In the genomic region with DNA sequence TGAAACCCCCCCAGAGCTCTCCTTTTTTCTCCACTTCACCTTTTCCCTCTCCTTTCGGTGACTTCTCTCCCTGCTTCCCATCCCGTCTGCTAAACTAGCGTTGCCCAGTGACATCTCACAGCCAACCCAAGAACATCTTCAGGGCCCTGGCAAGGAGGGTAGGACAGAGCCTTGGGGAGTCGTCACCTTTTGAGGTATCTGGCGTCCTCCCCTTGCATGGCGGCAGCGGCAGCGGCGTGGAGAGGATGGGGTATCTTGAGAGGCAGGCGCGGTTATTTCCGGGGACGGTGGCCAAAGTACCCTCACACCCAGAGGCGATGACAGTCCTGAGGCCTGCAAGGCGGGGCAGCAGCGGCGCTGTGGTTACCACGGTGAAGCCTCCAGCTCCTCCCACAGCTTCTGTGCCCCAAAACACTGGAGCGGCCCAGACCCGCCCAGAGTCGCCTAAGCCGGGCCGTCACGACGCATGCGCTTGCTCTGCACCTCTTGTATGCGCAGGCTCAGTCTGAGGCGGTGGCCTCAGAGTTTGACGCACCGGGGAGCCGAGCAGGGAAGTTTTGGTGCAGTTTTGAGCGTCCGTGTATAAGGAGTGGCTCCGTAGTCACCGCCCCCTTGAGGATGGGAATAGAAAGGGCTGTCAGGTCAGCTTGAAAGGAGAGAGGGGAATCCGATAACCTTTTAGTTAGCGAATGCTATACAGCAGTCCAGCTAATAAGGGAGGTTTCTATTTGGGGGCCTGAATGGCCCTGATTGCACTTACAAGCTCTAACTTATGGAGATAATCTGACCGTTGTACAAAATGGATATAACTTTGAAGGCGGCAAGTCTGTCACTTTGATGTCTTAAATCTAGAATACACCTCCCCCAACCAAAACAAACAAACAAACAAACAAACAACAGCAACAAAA, we compare ENCODE assay signal across 8 cellular contexts. TPM values are rescaled to one million over a fixed set of nuclear protein-coding genes. Genes with fewer than 3 reads are reported as not detected.
DNase-seq lines count a peak whose midpoint lies in the region; ATAC-seq and TF ChIP-seq lines count a peak whose summit lies in the region.

KIFAP3 (minus strand) TSS at position 446 of the 908 bp plus-strand sequence; CDS start at position 218, 228 bp downstream.

- peaks cover 32% of the 10 kb centered on the region for H3K4me1 Mint-ChIP-seq in T-helper 17 cell

- TF ChIP-seq CTCF in GM13976 (IDR thresholded peaks at IDR 0.05; ENCODE audit: borderline replicate concordance, control extremely low read depth, extremely low read depth, insufficient read depth, missing control alignments) (peak; percentile 67), psoas muscle (IDR thresholded peaks at IDR 0.05) (peak; percentile 56), uterus (IDR thresholded peaks at IDR 0.05) (peak; percentile 54 to 70 (median 62))

- H3K27me3 Mint-ChIP-seq in T-helper 17 cell = no peaks in the 10 kb centered on the region

- H3K4me3 ChIP-seq in psoas muscle = peak within 1 kb of the TSS; percentile 80
- peak within 1 kb of the TSS; percentile 72 to 91 for H3K4me3 ChIP-seq in uterus

- H3K27ac ChIP-seq in angular gyrus (ENCODE audit: low read depth, low read length) (peak within 1 kb of the TSS; percentile 67), psoas muscle (peak within 1 kb of the TSS; percentile 77), uterus (peak within 1 kb of the TSS; percentile 85 to 89)

- no peaks in the 10 kb centered on the region for H3K36me3 Mint-ChIP-seq in T-helper 17 cell (ENCODE audit: low read depth)

- peak; percentile 95 for ATAC-seq in HG02884 (IDR thresholded peaks at IDR 0.05; ENCODE audit: unreplicated experiment)
- peak; percentile 94 for ATAC-seq in T-helper 17 cell
- peak; percentile 100 for ATAC-seq in left ventricle myocardium superior
- peak; percentile 99 to 100 (median 100) for ATAC-seq in psoas muscle

- in situ Hi-C loops in GM13976 (cut with MboI; ENCODE audit: low sequenced_read_pairs, unreplicated experiment) = no loop called here

- H3K36me3 ChIP-seq in psoas muscle (ENCODE audit: insufficient read depth in 1 of 2, low read depth in 1 of 2) (no peaks in the 10 kb centered on the region), uterus (no peaks in the 10 kb centered on the region)

- peak; percentile 74 to 84 for TF ChIP-seq POLR2A in uterus (IDR thresholded peaks at IDR 0.05)

- H3K27me3 ChIP-seq in psoas muscle (ENCODE audit: insufficient read depth in 3 of 3, low read length in 2 of 3) (peaks cover 0 to 2% (median 0%) of the 10 kb centered on the region in 3 donors), uterus (no peaks in the 10 kb centered on the region)

- peaks cover 6% of the 10 kb centered on the region for H3K4me1 ChIP-seq in psoas muscle
- H3K4me1 ChIP-seq in uterus = peaks cover 0 to 3% of the 10 kb centered on the region in 2 donors

- peak within 1 kb of the TSS; percentile 98 for H3K27ac Mint-ChIP-seq in T-helper 17 cell

- H3K9me3 ChIP-seq in T-helper 17 cell (ENCODE audit: control insufficient read depth, low read length, poor library complexity, severe bottlenecking) (no peaks in the 10 kb centered on the region), psoas muscle (no peaks in the 10 kb centered on the region), uterus (peaks cover 0 to 6% of the 10 kb centered on the region in 2 donors)

- DNase-seq in GM13976 (ENCODE audit: low spot score) (peak; percentile 90), NCI-H1694 (lab: John Stamatoyannopoulos, UW) (peak; percentile 95), T-helper 17 cell (peak; percentile 88 to 93 (median 91)), left ventricle myocardium superior (peak; percentile 98), psoas muscle (peak; percentile 98 to 99), uterus (peak; percentile 97)

- WGBS in psoas muscle, 3 donors = 0 to 1% (median 1%) methylated on average over 39 of the region's 39 CpGs

- H3K4me3 Mint-ChIP-seq in T-helper 17 cell = peak within 1 kb of the TSS; percentile 93

- intact Hi-C loops in left ventricle myocardium superior (cut with micrococcal nuclease) (loop anchor here (10.0 kb wide), 2 partner anchors 70 to 460 kb away; partner anchors contain the start of genes GORAB and NTMT2), psoas muscle (cut with DNase I) (loop anchor here (10.0 kb wide), 2 partner anchors 590 to 680 kb away; partner anchors contain the start of gene PRRX1 (in 1 of the 2)), uterus (cut with DNase I; ENCODE audit: low total_unique reads) (no loop called here)

RNA-seq across cellular contexts. Expression of gene KIFAP3, which starts in this region (rescaled TPM):
- 10 to 100 TPM; 12.7 to 21.9 TPM for total RNA-seq in T-helper 17 cell
- 20.7 TPM for total RNA-seq in left ventricle myocardium superior
- 10 to 100 TPM; 17.0 to 25.7 (median 22.2) TPM for total RNA-seq in psoas muscle
- 10 to 100 TPM in 2 of 3 donors, 1 to 10 TPM in 1; 9.2 to 21.6 (median 11.2) TPM for polyA plus RNA-seq in psoas muscle
- 10 to 100 TPM in 3 of 4 donors, 1 to 10 TPM in 1; 6.1 to 79.0 (median 58.7) TPM for total RNA-seq in uterus

Comparison
In these comparisons a context has a peak if more than half of its experiments do, and no peak if none do; other contexts are left out.
1. Peak in every context shown above with its lines: DNase-seq, ATAC-seq, H3K4me3 ChIP-seq and H3K27ac ChIP-seq.